Comparison of ENCODE assay signal across 15 cellular contexts in the genomic region with DNA sequence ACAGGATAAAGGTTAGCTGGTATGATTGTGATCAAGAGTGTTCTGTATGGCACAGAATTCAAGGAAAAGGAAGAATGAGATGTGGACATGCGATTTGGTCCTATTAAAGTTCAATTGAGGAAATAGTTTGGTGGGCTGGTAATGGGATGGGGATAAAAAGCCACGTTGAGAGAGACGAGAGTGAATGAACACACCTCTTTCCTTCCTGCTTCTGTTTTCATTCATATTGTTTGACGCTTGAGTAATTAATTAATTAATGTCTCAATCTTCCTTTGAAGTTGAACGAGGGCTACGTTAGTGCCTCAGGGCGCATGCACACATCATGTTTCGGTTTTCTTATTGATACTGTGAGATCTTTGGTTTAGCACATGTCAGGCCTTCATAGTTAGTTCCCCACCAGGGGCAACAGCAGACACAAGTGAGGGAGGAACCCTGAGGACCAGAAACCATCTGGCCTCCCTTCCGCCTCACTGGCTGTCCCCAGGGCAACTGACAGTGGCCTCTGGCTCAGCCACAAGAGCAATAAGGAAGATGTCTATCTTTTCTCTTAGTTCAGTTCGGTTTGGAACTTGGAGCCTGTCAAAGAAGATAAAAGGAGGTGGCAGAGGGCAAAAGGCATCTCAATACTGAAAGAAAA.
DNase-seq lines count a peak whose midpoint lies in the region; ATAC-seq and TF ChIP-seq lines count a peak whose summit lies in the region.
"Had no signal": no experiment of that assay in that cellular context is flagged by ENCODE, and none has a peak within 500 bp of the region (broad histone marks: within the 10 kb centered on the region; RNA-seq: fewer than 3 reads in every experiment).

No MANE protein-coding gene starts in this region.

- ATAC-seq in GM19468 (IDR thresholded peaks at IDR 0.05; ENCODE audit: extremely low read depth, unreplicated experiment) = peak; percentile 79
- ATAC-seq in HG03457 (IDR thresholded peaks at IDR 0.05; ENCODE audit: unreplicated experiment) = peak; percentile 91
- ATAC-seq in central memory CD8-positive, alpha-beta T cell (replicated peaks; ENCODE audit: extremely low read depth, poor library complexity, severe bottlenecking) = no peak
- ATAC-seq: activated CD8-positive, alpha-beta T cell treated with anti-CD3 and anti-CD28 coated beads for 36 hours; GM23338; SK-N-SH treated with all-trans-retinoic acid at 6 μM for 48 hours had no signal

- H3K36me3 ChIP-seq in GM06990 (ENCODE audit: control insufficient read depth, insufficient read depth, low read length) = no peaks in the 10 kb centered on the region
- H3K36me3 ChIP-seq: prostate gland had no signal

- no peaks in the 10 kb centered on the region; the same call in 1 of the 2 replicates for H3K27me3 ChIP-seq in GM06990 (replicated peaks; ENCODE audit: control insufficient read depth, insufficient read depth, low read length)

- H3K4me3 ChIP-seq in GM06990 (replicated peaks; ENCODE audit: low read depth, low read length) = no peak overlapping the region
- H3K4me3 ChIP-seq: GM23338, prostate gland had no signal

- no peak overlapping the region for H3K4me3 Mint-ChIP-seq in central memory CD8-positive, alpha-beta T cell
- H3K4me3 Mint-ChIP-seq: activated CD8-positive, alpha-beta T cell treated with anti-CD3 and anti-CD28 coated beads for 36 hours; activated naive CD8-positive, alpha-beta T cell treated with anti-CD3 and anti-CD28 coated beads, Interleukin-2, amount 10 ng/mL, durations not matched to agents 7 days and 5 days; B cell; GM23338 had no signal

- H3K9me3 Mint-ChIP-seq in central memory CD8-positive, alpha-beta T cell = no peaks in the 10 kb centered on the region
- H3K9me3 Mint-ChIP-seq: activated CD8-positive, alpha-beta T cell treated with anti-CD3 and anti-CD28 coated beads for 36 hours; activated naive CD8-positive, alpha-beta T cell treated with anti-CD3 and anti-CD28 coated beads, Interleukin-2, amount 10 ng/mL, durations not matched to agents 7 days and 5 days; GM23338 had no signal

- H3K4me1 Mint-ChIP-seq in central memory CD8-positive, alpha-beta T cell = peaks cover 10% of the 10 kb centered on the region
- H3K4me1 Mint-ChIP-seq: GM23338 had no signal

- no peak for TF ChIP-seq CTCF in GM06990 (IDR thresholded peaks at IDR 0.05; ENCODE audit: insufficient read depth, low read length, poor library complexity, severe bottlenecking)

- no peaks in the 10 kb centered on the region for H3K36me3 Mint-ChIP-seq in central memory CD8-positive, alpha-beta T cell (ENCODE audit: insufficient read depth)
- H3K36me3 Mint-ChIP-seq: activated naive CD8-positive, alpha-beta T cell treated with anti-CD3 and anti-CD28 coated beads, Interleukin-2, amount 10 ng/mL, durations not matched to agents 7 days and 5 days had no signal

- peaks cover 19% of the 10 kb centered on the region for H3K27me3 Mint-ChIP-seq in central memory CD8-positive, alpha-beta T cell

- H3K27ac Mint-ChIP-seq in central memory CD8-positive, alpha-beta T cell (ENCODE audit: low read depth) = peak overlapping the region; percentile 42
- H3K27ac Mint-ChIP-seq: activated CD8-positive, alpha-beta T cell treated with anti-CD3 and anti-CD28 coated beads for 36 hours; activated naive CD8-positive, alpha-beta T cell treated with anti-CD3 and anti-CD28 coated beads, Interleukin-2, amount 10 ng/mL, durations not matched to agents 7 days and 5 days; B cell; GM23338 had no signal

- peak; percentile 9 for DNase-seq in GM06990 (ENCODE audit: extremely low read depth, insufficient read length)
- no peak for DNase-seq in central memory CD8-positive, alpha-beta T cell (ENCODE audit: low spot score in 2 of 2)
- no peak for DNase-seq in superior temporal gyrus (ENCODE audit: extremely low spot score)
- DNase-seq in NCI-H1092 treated with DMSO at 0.1 percent for 48 hours (lab: John Stamatoyannopoulos, UW) = no peak
- DNase-seq in activated CD4-positive, alpha-beta T cell treated with anti-CD3 and anti-CD28 coated beads for 4 hours = no peak
- DNase-seq in NOMO-1 treated with dmso at 0.1 percent for 144 hours (lab: John Stamatoyannopoulos, UW; ENCODE audit: unreplicated experiment) = no peak
- DNase-seq: activated CD8-positive, alpha-beta T cell treated with anti-CD3 and anti-CD28 coated beads for 36 hours; activated naive CD8-positive, alpha-beta T cell treated with anti-CD3 and anti-CD28 coated beads, Interleukin-2, amount 10 ng/mL, durations not matched to agents 7 days and 5 days; trophoblast cell had no signal
